In genomic region chr10:74078037-74078436, GRCh38 we compare ENCODE assay signal across 8 cellular contexts.
A peak's percentile ranks its signal among the peaks of the same experiment; 100 is the strongest.
DNase-seq lines count a peak whose midpoint lies in the region; ATAC-seq and TF ChIP-seq lines count a peak whose summit lies in the region.

No MANE protein-coding gene starts in this region.

- intact Hi-C loops in Calu3 (cut with micrococcal nuclease; ENCODE audit: unreplicated experiment) = no loop called here
- intact Hi-C loops in activated CD4-positive, alpha-beta memory T cell treated with anti-CD3 and anti-CD28 coated beads for 36 hours (cut with micrococcal nuclease) = loop anchor here (1.0 to 2.0 kb wide), 3 partner anchors 22 to 122 kb away; no protein-coding TSS in a partner anchor

- ATAC-seq in HG03196 (IDR thresholded peaks at IDR 0.05; ENCODE audit: unreplicated experiment) = peak; percentile 41

- H3K9me3 Mint-ChIP-seq in Calu3 (ENCODE audit: low read depth, unreplicated experiment) (no peaks in the 10 kb centered on the region), type B pancreatic cell (no peaks in the 10 kb centered on the region)
- H3K9me3 Mint-ChIP-seq in activated CD4-positive, alpha-beta memory T cell treated with anti-CD3 and anti-CD28 coated beads for 36 hours = no peaks in the 10 kb centered on the region

- H3K4me1 Mint-ChIP-seq in Calu3 (ENCODE audit: low read depth, unreplicated experiment) = peaks cover 91% of the 10 kb centered on the region
- peaks cover 44% of the 10 kb centered on the region for H3K4me1 Mint-ChIP-seq in activated CD4-positive, alpha-beta memory T cell treated with anti-CD3 and anti-CD28 coated beads for 36 hours (ENCODE audit: low read depth)
- H3K4me1 Mint-ChIP-seq in type B pancreatic cell (ENCODE audit: unreplicated experiment) = peaks cover 21% of the 10 kb centered on the region

- POLR2A ChIA-PET in activated CD4-positive, alpha-beta memory T cell treated with anti-CD3 and anti-CD28 coated beads for 36 hours (lab: Charles Lee) = interaction anchor here (1.1 to 1.2 kb wide), 2 partner anchors 21 to 23 kb away, joined by 3 read pairs; no protein-coding TSS in a partner anchor

- no TSS peak for BruUV-seq in Calu3 (replicated peaks; lab: Mats Ljungman, UMichigan)

- no peaks in the 10 kb centered on the region for H3K9me3 ChIP-seq in neutrophil

- TF ChIP-seq CTCF in Calu3 (IDR thresholded peaks at IDR 0.05; ENCODE audit: unreplicated experiment) (no peak), neutrophil (IDR thresholded peaks at IDR 0.05) (no peak), type B pancreatic cell (conservative IDR thresholded peaks at IDR 0.05) (no peak)

- peaks cover 15 to 16% of the 10 kb centered on the region in 2 experiments for H3K4me1 ChIP-seq in neutrophil (ENCODE audit: control insufficient read depth in 1 of 2, insufficient read depth in 1 of 2, low read depth in 1 of 2, low read length in 1 of 2)

- H3K4me3 Mint-ChIP-seq in Calu3 (ENCODE audit: low read depth, unreplicated experiment) = peak overlapping the region; percentile 23
- H3K4me3 Mint-ChIP-seq in activated CD4-positive, alpha-beta memory T cell treated with anti-CD3 and anti-CD28 coated beads for 36 hours = no peak overlapping the region
- no peak overlapping the region for H3K4me3 Mint-ChIP-seq in type B pancreatic cell

- peaks cover 55% of the 10 kb centered on the region for H3K36me3 ChIP-seq in neutrophil

- H3K27ac ChIP-seq in neutrophil = peak overlapping the region; percentile 12

- H3K27me3 ChIP-seq in neutrophil = no peaks in the 10 kb centered on the region

- peak overlapping the region; percentile 95 for H3K27ac Mint-ChIP-seq in Calu3 (ENCODE audit: unreplicated experiment)
- H3K27ac Mint-ChIP-seq in activated CD4-positive, alpha-beta memory T cell treated with anti-CD3 and anti-CD28 coated beads for 36 hours = peak overlapping the region; percentile 59
- H3K27ac Mint-ChIP-seq in type B pancreatic cell = no peak overlapping the region

- H3K4me3 ChIP-seq in neutrophil (ENCODE audit: low read depth in 1 of 2, low read length in 1 of 2) = no peak overlapping the region

- H3K27me3 Mint-ChIP-seq in Calu3 (ENCODE audit: unreplicated experiment) (no peaks in the 10 kb centered on the region), type B pancreatic cell (no peaks in the 10 kb centered on the region)
- H3K27me3 Mint-ChIP-seq in activated CD4-positive, alpha-beta memory T cell treated with anti-CD3 and anti-CD28 coated beads for 36 hours = no peaks in the 10 kb centered on the region

- peaks cover 79% of the 10 kb centered on the region for H3K36me3 Mint-ChIP-seq in Calu3 (ENCODE audit: insufficient read depth, unreplicated experiment)
- peaks cover 11% of the 10 kb centered on the region for H3K36me3 Mint-ChIP-seq in activated CD4-positive, alpha-beta memory T cell treated with anti-CD3 and anti-CD28 coated beads for 36 hours
- H3K36me3 Mint-ChIP-seq in type B pancreatic cell = peaks cover 21% of the 10 kb centered on the region

- DNase-seq in Calu3 (peak; percentile 65), C1 segment of cervical spinal cord (lab: John Stamatoyannopoulos, UW) (no peak), GM03348 (ENCODE audit: low spot score) (no peak), type B pancreatic cell (ENCODE audit: extremely low spot score, unreplicated experiment) (no peak), OCI-M2 (lab: John Stamatoyannopoulos, UW; ENCODE audit: unreplicated experiment) (no peak)
- DNase-seq in activated CD4-positive, alpha-beta memory T cell treated with anti-CD3 and anti-CD28 coated beads for 36 hours = peak; percentile 75

- CTCF ChIA-PET in Calu3 (lab: Charles Lee) = interaction anchor here (0.9 to 1.2 kb wide), 4 partner anchors 13 to 120 kb away, joined by 3 to 4 read pairs (median 4); no protein-coding TSS in a partner anchor
- CTCF ChIA-PET in activated CD4-positive, alpha-beta memory T cell treated with anti-CD3 and anti-CD28 coated beads for 36 hours (lab: Charles Lee) = interaction anchor here (1.5 to 6.2 kb wide), 3 partner anchors 121 to 191 kb away, joined by 6 to 75 read pairs (median 49); no protein-coding TSS in a partner anchor

Comparison
In these comparisons a context has a peak if more than half of its experiments do, and no peak if none do; other contexts are left out.
1. DNase-seq: peak in Calu3 (single experiment) and activated CD4-positive, alpha-beta memory T cell treated with anti-CD3 and anti-CD28 coated beads for 36 hours (single experiment); none in C1 segment of cervical spinal cord (0 of 14), GM03348 (single experiment), type B pancreatic cell (single experiment) and OCI-M2 (single experiment).